24 cellular contexts compared by ENCODE assay signal in genomic region chr14:68396411-68396930, GRCh38.
DNase-seq lines count a peak whose midpoint lies in the region; ATAC-seq and TF ChIP-seq lines count a peak whose summit lies in the region.
"Had no signal": no experiment of that assay in that cellular context is flagged by ENCODE, and none has a peak within 500 bp of the region (broad histone marks: within the 10 kb centered on the region; RNA-seq: fewer than 3 reads in every experiment).

No MANE protein-coding gene starts in this region.

- no peak for DNase-seq in left ventricle myocardium inferior
- DNase-seq in left cardiac atrium = no peak
- DNase-seq in left lung = no peak
- no peak for DNase-seq in activated gamma-delta T cell (lab: John Stamatoyannopoulos, UW)
- no peak for DNase-seq in C1 segment of cervical spinal cord (lab: John Stamatoyannopoulos, UW)
- DNase-seq in CD8-positive, alpha-beta memory T cell = no peak
- DNase-seq in immature natural killer cell = no peak
- DNase-seq: activated CD4-positive, alpha-beta T cell treated with anti-CD3 and anti-CD28 coated beads, Interleukin-2, amount 10 ng/mL, durations not matched to agents 24 days and 14 days; activated gamma-delta T cell treated with Interleukin-2 at 50 U/mL for 16 hours; activated T-cell treated with anti-CD3 and anti-CD28 coated beads, Interleukin-2, amount 50 U/mL, for 24 hours; effector CD8-positive, alpha-beta T cell; foreskin keratinocyte; kidney glomerular epithelial cell; NCI-H1048; NCI-H1694 treated with DMSO at 0.1 percent for 48 hours; PC-3; stimulated activated CD4-positive, alpha-beta T cell treated with anti-CD3 and anti-CD28 coated beads, Interleukin-2, amount 100 ng/mL, for 24 hours had no signal

- H3K27me3 ChIP-seq in left ventricle myocardium inferior (ENCODE audit: low read depth) (no peaks in the 10 kb centered on the region), left lung (no peaks in the 10 kb centered on the region), skeletal muscle tissue (ENCODE audit: control insufficient read depth in 3 of 3, insufficient read depth in 3 of 3, low read length in 3 of 3) (no peaks in the 10 kb centered on the region)
- H3K27me3 ChIP-seq in CD8-positive, alpha-beta memory T cell (ENCODE audit: insufficient read depth, low read length, poor library complexity, severe bottlenecking) = no peaks in the 10 kb centered on the region
- H3K27me3 ChIP-seq: foreskin keratinocyte, heart right ventricle had no signal

- H3K9ac ChIP-seq in skeletal muscle tissue (ENCODE audit: low read depth in 1 of 3, low read length in 3 of 3) = no peak overlapping the region

- POLR2A ChIA-PET in CD8-positive, alpha-beta memory T cell (lab: Charles Lee) = no interaction called here

- no peak overlapping the region for H3K27ac Mint-ChIP-seq in CD8-positive, alpha-beta memory T cell
- H3K27ac Mint-ChIP-seq in immature natural killer cell = no peak overlapping the region
- H3K27ac Mint-ChIP-seq: activated CD4-positive, alpha-beta T cell treated with anti-CD3 and anti-CD28 coated beads, Interleukin-2, amount 10 ng/mL, durations not matched to agents 24 days and 14 days; activated T-cell treated with anti-CD3 and anti-CD28 coated beads, Interleukin-2, amount 50 U/mL, for 24 hours; T-helper 2 cell treated with Interferon-gamma antibody and Interleukin-4, amounts not matched to agents 5 μg/mL and 100 μg/mL, for 36 hours had no signal

- H3K4me1 ChIP-seq in left ventricle myocardium inferior = peaks cover 82% of the 10 kb centered on the region
- peaks cover 40 to 89% of the 10 kb centered on the region in 2 donors for H3K4me1 ChIP-seq in left lung
- H3K4me1 ChIP-seq in skeletal muscle tissue (ENCODE audit: control insufficient read depth in 3 of 3, insufficient read depth in 3 of 3, low read length in 3 of 3) = peaks cover 42 to 55% (median 45%) of the 10 kb centered on the region in 3 donors
- H3K4me1 ChIP-seq in CD8-positive, alpha-beta memory T cell (ENCODE audit: insufficient read depth, low read length) = no peaks in the 10 kb centered on the region
- H3K4me1 ChIP-seq: foreskin keratinocyte had no signal

- H3K36me3 Mint-ChIP-seq in CD8-positive, alpha-beta memory T cell = peaks cover 0 to 6% (median 0%) of the 10 kb centered on the region in 3 donors
- H3K36me3 Mint-ChIP-seq in immature natural killer cell = peaks cover 0 to 10% (median 0%) of the 10 kb centered on the region in 3 donors
- H3K36me3 Mint-ChIP-seq: memory B cell had no signal

- ATAC-seq in left cardiac atrium (no peak), left lung (no peak)
- ATAC-seq: foreskin keratinocyte, PC-3 had no signal

- H3K4me3 Mint-ChIP-seq in CD8-positive, alpha-beta memory T cell = no peak overlapping the region
- H3K4me3 Mint-ChIP-seq in immature natural killer cell = no peak overlapping the region
- H3K4me3 Mint-ChIP-seq: activated CD4-positive, alpha-beta T cell treated with anti-CD3 and anti-CD28 coated beads, Interleukin-2, amount 10 ng/mL, durations not matched to agents 24 days and 14 days; activated T-cell treated with anti-CD3 and anti-CD28 coated beads, Interleukin-2, amount 50 U/mL, for 24 hours; memory B cell; T-helper 2 cell treated with Interferon-gamma antibody and Interleukin-4, amounts not matched to agents 5 μg/mL and 100 μg/mL, for 36 hours had no signal

- CTCF ChIA-PET in CD8-positive, alpha-beta memory T cell (lab: Charles Lee) = no interaction called here

- H3K27ac ChIP-seq in left ventricle myocardium inferior (replicated peaks) (peak overlapping the region; percentile 9), left lung (peak overlapping the region; percentile 76 to 88), skeletal muscle tissue (ENCODE audit: low read depth, low read length) (peak overlapping the region; percentile 60)
- no peak overlapping the region for H3K27ac ChIP-seq in CD8-positive, alpha-beta memory T cell (ENCODE audit: low read depth, low read length)
- H3K27ac ChIP-seq: epithelial cell of prostate, foreskin keratinocyte, psoas muscle, VCaP had no signal

- H3K9me3 ChIP-seq in left ventricle myocardium inferior (replicated peaks) (no peaks in the 10 kb centered on the region), left lung (no peaks in the 10 kb centered on the region), skeletal muscle tissue (ENCODE audit: control insufficient read depth in 3 of 3, low read length in 3 of 3) (no peaks in the 10 kb centered on the region)
- no peaks in the 10 kb centered on the region for H3K9me3 ChIP-seq in CD8-positive, alpha-beta memory T cell (ENCODE audit: low read length)
- H3K9me3 ChIP-seq: heart right ventricle, psoas muscle had no signal

- intact Hi-C loops in left ventricle myocardium inferior (cut with micrococcal nuclease) = no loop called here
- intact Hi-C loops in left cardiac atrium (cut with DNase I) = no loop called here
- intact Hi-C loops in left lung (cut with DNase I) = loop anchor here in 1 of 2 donors (10.0 kb wide), 2 partner anchors 398 to 462 kb away; partner anchors contain the start of gene ZFP36L1

- H3K36me3 ChIP-seq in left ventricle myocardium inferior (no peaks in the 10 kb centered on the region), left lung (no peaks in the 10 kb centered on the region), skeletal muscle tissue (ENCODE audit: control insufficient read depth in 3 of 3, insufficient read depth in 3 of 3, low read length in 3 of 3) (no peaks in the 10 kb centered on the region)
- H3K36me3 ChIP-seq in CD8-positive, alpha-beta memory T cell (ENCODE audit: insufficient read depth, low read length) = no peaks in the 10 kb centered on the region
- H3K36me3 ChIP-seq: heart right ventricle had no signal

- TF ChIP-seq CTCF in left ventricle myocardium inferior (IDR thresholded peaks at IDR 0.05; ENCODE audit: borderline replicate concordance) (no peak), left lung (IDR thresholded peaks at IDR 0.05) (no peak)

- H3K27me3 Mint-ChIP-seq in CD8-positive, alpha-beta memory T cell = no peaks in the 10 kb centered on the region
- H3K27me3 Mint-ChIP-seq in immature natural killer cell (ENCODE audit: low read depth in 3 of 3) = peaks cover 0 to 3% (median 2%) of the 10 kb centered on the region in 3 donors
- H3K27me3 Mint-ChIP-seq: activated CD4-positive, alpha-beta T cell treated with anti-CD3 and anti-CD28 coated beads, Interleukin-2, amount 10 ng/mL, durations not matched to agents 24 days and 14 days; activated T-cell treated with anti-CD3 and anti-CD28 coated beads, Interleukin-2, amount 50 U/mL, for 24 hours; memory B cell had no signal

- peaks cover 0 to 12% (median 5%) of the 10 kb centered on the region in 3 donors for H3K4me1 Mint-ChIP-seq in CD8-positive, alpha-beta memory T cell
- H3K4me1 Mint-ChIP-seq in immature natural killer cell = peaks cover 18 to 33% of the 10 kb centered on the region in 2 donors

- no peak overlapping the region for H3K4me3 ChIP-seq in left ventricle myocardium inferior
- H3K4me3 ChIP-seq in left lung = no peak overlapping the region
- no peak overlapping the region for H3K4me3 ChIP-seq in skeletal muscle tissue (ENCODE audit: low read length in 3 of 3)
- H3K4me3 ChIP-seq in CD8-positive, alpha-beta memory T cell (ENCODE audit: low read length) = no peak overlapping the region
- H3K4me3 ChIP-seq: heart right ventricle, psoas muscle had no signal

- no peaks in the 10 kb centered on the region for H3K9me3 Mint-ChIP-seq in CD8-positive, alpha-beta memory T cell
- no peaks in the 10 kb centered on the region for H3K9me3 Mint-ChIP-seq in immature natural killer cell
- H3K9me3 Mint-ChIP-seq: activated CD4-positive, alpha-beta T cell treated with anti-CD3 and anti-CD28 coated beads, Interleukin-2, amount 10 ng/mL, durations not matched to agents 24 days and 14 days; activated T-cell treated with anti-CD3 and anti-CD28 coated beads, Interleukin-2, amount 50 U/mL, for 24 hours; memory B cell; T-helper 2 cell treated with Interferon-gamma antibody and Interleukin-4, amounts not matched to agents 5 μg/mL and 100 μg/mL, for 36 hours had no signal
